ENCODE assay signal across 9 cellular contexts in the genomic region with DNA sequence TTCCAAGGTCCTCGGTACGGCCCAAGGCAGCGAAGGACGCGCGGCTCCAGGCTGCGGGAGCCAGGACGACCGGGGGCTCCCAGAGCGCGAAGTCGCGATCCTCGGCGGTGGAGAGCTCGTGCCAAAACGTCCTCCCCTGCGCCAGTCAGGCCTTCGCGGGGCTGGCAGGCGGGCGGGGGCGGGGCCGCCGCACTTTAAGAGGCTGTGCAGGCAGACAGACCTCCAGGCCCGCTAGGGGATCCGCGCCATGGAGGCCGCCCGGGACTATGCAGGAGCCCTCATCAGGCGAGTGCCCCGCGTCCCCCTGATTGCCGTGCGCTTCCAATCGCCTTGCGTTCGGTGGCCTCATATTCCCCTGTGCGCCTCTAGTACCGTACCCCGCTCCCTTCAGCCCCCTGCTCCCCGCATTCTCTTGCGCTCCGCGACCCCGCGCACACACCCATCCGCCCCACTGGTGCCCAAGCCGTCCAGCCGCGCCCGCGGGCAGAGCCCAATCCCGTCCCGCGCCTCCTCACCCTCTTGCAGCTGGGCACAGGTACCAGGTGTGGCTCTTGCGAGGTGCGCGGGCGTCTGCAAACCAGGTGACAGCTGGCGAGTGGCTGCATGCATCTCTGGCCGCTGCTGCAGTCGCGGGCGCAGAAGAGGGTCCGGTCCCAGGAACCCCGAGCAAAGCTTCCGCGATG. TPM values are rescaled to one million over a fixed set of nuclear protein-coding genes. Genes with fewer than 3 reads are reported as not detected.
DNase-seq lines count a peak whose midpoint lies in the region; ATAC-seq and TF ChIP-seq lines count a peak whose summit lies in the region.
"Had no signal": no experiment of that assay in that cellular context is flagged by ENCODE, and none has a peak within 500 bp of the region (broad histone marks: within the 10 kb centered on the region; RNA-seq: fewer than 3 reads in every experiment).

A gene with protein sequence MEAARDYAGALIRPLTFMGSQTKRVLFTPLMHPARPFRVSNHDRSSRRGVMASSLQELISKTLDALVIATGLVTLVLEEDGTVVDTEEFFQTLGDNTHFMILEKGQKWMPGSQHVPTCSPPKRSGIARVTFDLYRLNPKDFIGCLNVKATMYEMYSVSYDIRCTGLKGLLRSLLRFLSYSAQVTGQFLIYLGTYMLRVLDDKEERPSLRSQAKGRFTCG (plus strand): TSS at position 225 of the 683 bp plus-strand sequence. CDS start 23 bp downstream, at position 248.

- peaks cover 3% of the 10 kb centered on the region for H3K9me3 Mint-ChIP-seq in type B pancreatic cell
- H3K9me3 Mint-ChIP-seq in CD4-positive, alpha-beta T cell, result no peaks in the 10 kb centered on the region
- H3K9me3 Mint-ChIP-seq: effector memory CD8-positive, alpha-beta T cell had no signal

- H3K36me3 Mint-ChIP-seq in type B pancreatic cell, result no peaks in the 10 kb centered on the region
- H3K36me3 Mint-ChIP-seq in CD4-positive, alpha-beta T cell (ENCODE audit: low read depth), result no peaks in the 10 kb centered on the region

- no peak within 1 kb of the TSS for H3K27ac Mint-ChIP-seq in type B pancreatic cell
- no peak within 1 kb of the TSS for H3K27ac Mint-ChIP-seq in CD4-positive, alpha-beta T cell
- H3K27ac Mint-ChIP-seq: effector memory CD8-positive, alpha-beta T cell had no signal

- H3K4me3 ChIP-seq in epithelial cell of esophagus (ENCODE audit: low read length) (peak within 1 kb of the TSS; percentile 21), testis (peak within 1 kb of the TSS in 1 of 2 donors; percentile 24)

- peak within 1 kb of the TSS; percentile 77 for H3K4me3 Mint-ChIP-seq in type B pancreatic cell
- H3K4me3 Mint-ChIP-seq in CD4-positive, alpha-beta T cell, result no peak within 1 kb of the TSS
- H3K4me3 Mint-ChIP-seq: effector memory CD8-positive, alpha-beta T cell had no signal

- DNase-seq in activated effector memory CD4-positive, alpha-beta T cell treated with anti-CD3 and anti-CD28 coated beads, Interleukin-2, amount 50 U/mL, for 16 hours, result peak; percentile 46
- no peak for DNase-seq in activated effector memory CD4-positive, alpha-beta T cell treated with Interleukin-2 at 50 U/mL for 16 hours
- peak; percentile 34 for DNase-seq in epithelial cell of esophagus (ENCODE audit: low read depth)
- DNase-seq in mesenteric fat pad (ENCODE audit: low spot score), result no peak
- no peak for DNase-seq in type B pancreatic cell (ENCODE audit: extremely low spot score, unreplicated experiment)
- DNase-seq in CD4-positive, alpha-beta T cell, result no peak
- DNase-seq in testis, result no peak
- DNase-seq: effector memory CD8-positive, alpha-beta T cell had no signal

- peaks cover 45% of the 10 kb centered on the region for H3K27me3 ChIP-seq in CD4-positive, alpha-beta T cell (ENCODE audit: control insufficient read depth, insufficient read depth, low read length)
- no peaks in the 10 kb centered on the region for H3K27me3 ChIP-seq in testis

- intact Hi-C loops in CD4-positive, alpha-beta T cell (cut with DNase I, micrococcal nuclease), result no loop called here
- intact Hi-C loops in testis (cut with DNase I; ENCODE audit: low total_unique reads), result no loop called here

- H3K27me3 Mint-ChIP-seq in type B pancreatic cell, result peaks cover 90% of the 10 kb centered on the region
- peaks cover 69% of the 10 kb centered on the region for H3K27me3 Mint-ChIP-seq in CD4-positive, alpha-beta T cell

- ATAC-seq in CD4-positive, alpha-beta T cell (ENCODE audit: poor library complexity), result no peak
- no peak for ATAC-seq in HG03175 (IDR thresholded peaks at IDR 0.05; ENCODE audit: unreplicated experiment)
- ATAC-seq: effector memory CD8-positive, alpha-beta T cell had no signal

- CTCF ChIA-PET in CD4-positive, alpha-beta T cell (lab: Charles Lee), result no interaction called here

- H3K4me1 ChIP-seq in testis, result peaks cover 14% of the 10 kb centered on the region

- no peak for TF ChIP-seq POLR2A in testis (IDR thresholded peaks at IDR 0.05)

- H3K27ac ChIP-seq in CD4-positive, alpha-beta T cell (ENCODE audit: low read depth, low read length), result no peak within 1 kb of the TSS
- no peak within 1 kb of the TSS for H3K27ac ChIP-seq in testis

- WGBS in testis, 2 donors, result 23 to 48% methylated on average over 17 to 60 of the region's 69 CpGs

- no peaks in the 10 kb centered on the region for H3K36me3 ChIP-seq in testis (ENCODE audit: low read depth, missing control alignments)

- no peaks in the 10 kb centered on the region for H3K9me3 ChIP-seq in CD4-positive, alpha-beta T cell (ENCODE audit: control insufficient read depth, low read length)
- no peaks in the 10 kb centered on the region for H3K9me3 ChIP-seq in testis

- peaks cover 19% of the 10 kb centered on the region for H3K4me1 Mint-ChIP-seq in type B pancreatic cell (ENCODE audit: unreplicated experiment)
- no peaks in the 10 kb centered on the region for H3K4me1 Mint-ChIP-seq in CD4-positive, alpha-beta T cell (ENCODE audit: low read depth)

- no peak for TF ChIP-seq CTCF in epithelial cell of esophagus (IDR thresholded peaks at IDR 0.05; ENCODE audit: insufficient read depth, low read depth, low read length, missing control alignments)
- TF ChIP-seq CTCF in type B pancreatic cell (conservative IDR thresholded peaks at IDR 0.05), result peak; percentile 39
- no peak for TF ChIP-seq CTCF in CD4-positive, alpha-beta T cell (IDR thresholded peaks at IDR 0.05)
- no peak for TF ChIP-seq CTCF in testis (IDR thresholded peaks at IDR 0.05)

- POLR2A ChIA-PET in CD4-positive, alpha-beta T cell (lab: Charles Lee), result no interaction called here

RNA-seq across cellular contexts. Expression of the gene that starts here (rescaled TPM):
- total RNA-seq in mesenteric fat pad, result 138 TPM
- total RNA-seq in type B pancreatic cell (ENCODE audit: low replicate concordance), result not detected in 2 replicates
- not detected for total RNA-seq in CD4-positive, alpha-beta T cell
- total RNA-seq in testis, result not detected
- polyA plus RNA-seq in testis (ENCODE audit: insufficient read depth, low read depth, low replicate concordance), result 0.57 TPM

Comparison
In these comparisons a context has a peak if more than half of its experiments do, and no peak if none do; other contexts are left out.
1. RNA of the gene that starts here (total RNA-seq): 138 TPM in mesenteric fat pad (single experiment); not detected in type B pancreatic cell, not detected in CD4-positive, alpha-beta T cell and not detected in testis; every median in the first group is over 100 times any median in the second.
2. DNase-seq: peak in activated effector memory CD4-positive, alpha-beta T cell treated with anti-CD3 and anti-CD28 coated beads, Interleukin-2, amount 50 U/mL, for 16 hours (single experiment) and epithelial cell of esophagus (single experiment); none in activated effector memory CD4-positive, alpha-beta T cell treated with Interleukin-2 at 50 U/mL for 16 hours (single experiment), mesenteric fat pad (single experiment), type B pancreatic cell (single experiment), CD4-positive, alpha-beta T cell (0 of 10) and testis (single experiment).